2 cellular contexts compared by ENCODE assay signal in genomic region chr1:9345922-9346321, GRCh38.
TF ChIP-seq lines count a peak whose summit lies in the region.

No MANE protein-coding gene starts in this region.

TF ChIP-seq in SK-N-SH, 30 proteins besides CTCF, POLR2A, EP300 and RAD21 (continued from another document):
- TF ChIP-seq, protein P1, sequence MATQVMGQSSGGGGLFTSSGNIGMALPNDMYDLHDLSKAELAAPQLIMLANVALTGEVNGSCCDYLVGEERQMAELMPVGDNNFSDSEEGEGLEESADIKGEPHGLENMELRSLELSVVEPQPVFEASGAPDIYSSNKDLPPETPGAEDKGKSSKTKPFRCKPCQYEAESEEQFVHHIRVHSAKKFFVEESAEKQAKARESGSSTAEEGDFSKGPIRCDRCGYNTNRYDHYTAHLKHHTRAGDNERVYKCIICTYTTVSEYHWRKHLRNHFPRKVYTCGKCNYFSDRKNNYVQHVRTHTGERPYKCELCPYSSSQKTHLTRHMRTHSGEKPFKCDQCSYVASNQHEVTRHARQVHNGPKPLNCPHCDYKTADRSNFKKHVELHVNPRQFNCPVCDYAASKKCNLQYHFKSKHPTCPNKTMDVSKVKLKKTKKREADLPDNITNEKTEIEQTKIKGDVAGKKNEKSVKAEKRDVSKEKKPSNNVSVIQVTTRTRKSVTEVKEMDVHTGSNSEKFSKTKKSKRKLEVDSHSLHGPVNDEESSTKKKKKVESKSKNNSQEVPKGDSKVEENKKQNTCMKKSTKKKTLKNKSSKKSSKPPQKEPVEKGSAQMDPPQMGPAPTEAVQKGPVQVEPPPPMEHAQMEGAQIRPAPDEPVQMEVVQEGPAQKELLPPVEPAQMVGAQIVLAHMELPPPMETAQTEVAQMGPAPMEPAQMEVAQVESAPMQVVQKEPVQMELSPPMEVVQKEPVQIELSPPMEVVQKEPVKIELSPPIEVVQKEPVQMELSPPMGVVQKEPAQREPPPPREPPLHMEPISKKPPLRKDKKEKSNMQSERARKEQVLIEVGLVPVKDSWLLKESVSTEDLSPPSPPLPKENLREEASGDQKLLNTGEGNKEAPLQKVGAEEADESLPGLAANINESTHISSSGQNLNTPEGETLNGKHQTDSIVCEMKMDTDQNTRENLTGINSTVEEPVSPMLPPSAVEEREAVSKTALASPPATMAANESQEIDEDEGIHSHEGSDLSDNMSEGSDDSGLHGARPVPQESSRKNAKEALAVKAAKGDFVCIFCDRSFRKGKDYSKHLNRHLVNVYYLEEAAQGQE (IDR thresholded peaks at IDR 0.05; ENCODE audit: low read depth, low read length), result no peak
- TF ChIP-seq RCOR1 (IDR thresholded peaks at IDR 0.05; ENCODE audit: low read length), result peak; percentile 60; the same call in 1 of the 2 replicates
- no peak for TF ChIP-seq RXRA (IDR thresholded peaks at IDR 0.05; ENCODE audit: borderline replicate concordance, low read depth)
- no peak for TF ChIP-seq FOSL2 (IDR thresholded peaks at IDR 0.05; ENCODE audit: borderline replicate concordance, low read depth)
- TF ChIP-seq FOXJ3 (CRISPR knock-in tag; IDR thresholded peaks at IDR 0.05), result no peak
- no peak for TF ChIP-seq ELF1 (IDR thresholded peaks at IDR 0.05)

TF ChIP-seq in SK-N-SH treated with all-trans-retinoic acid at 6 μM for 48 hours, 23 proteins besides CTCF, POLR2A, EP300 and RAD21 (continued from another document):
- TF ChIP-seq TSHZ2 (CRISPR knock-in tag; IDR thresholded peaks at IDR 0.05), result no peak
- TF ChIP-seq, protein P2, sequence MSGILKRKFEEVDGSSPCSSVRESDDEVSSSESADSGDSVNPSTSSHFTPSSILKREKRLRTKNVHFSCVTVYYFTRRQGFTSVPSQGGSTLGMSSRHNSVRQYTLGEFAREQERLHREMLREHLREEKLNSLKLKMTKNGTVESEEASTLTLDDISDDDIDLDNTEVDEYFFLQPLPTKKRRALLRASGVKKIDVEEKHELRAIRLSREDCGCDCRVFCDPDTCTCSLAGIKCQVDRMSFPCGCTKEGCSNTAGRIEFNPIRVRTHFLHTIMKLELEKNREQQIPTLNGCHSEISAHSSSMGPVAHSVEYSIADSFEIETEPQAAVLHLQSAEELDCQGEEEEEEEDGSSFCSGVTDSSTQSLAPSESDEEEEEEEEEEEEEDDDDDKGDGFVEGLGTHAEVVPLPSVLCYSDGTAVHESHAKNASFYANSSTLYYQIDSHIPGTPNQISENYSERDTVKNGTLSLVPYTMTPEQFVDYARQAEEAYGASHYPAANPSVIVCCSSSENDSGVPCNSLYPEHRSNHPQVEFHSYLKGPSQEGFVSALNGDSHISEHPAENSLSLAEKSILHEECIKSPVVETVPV (CRISPR knock-in tag; IDR thresholded peaks at IDR 0.05), result no peak
TF ChIP-seq in SK-N-SH treated with all-trans-retinoic acid at 6 μM for 48 hours: peak in this region for 0.
